16 cellular contexts compared by ENCODE assay signal in genomic region chr1:58084266-58084665, GRCh38.
DNase-seq lines count a peak whose midpoint lies in the region; ATAC-seq lines count a peak whose summit lies in the region.
"Had no signal": no experiment of that assay in that cellular context is flagged by ENCODE, and none has a peak within 500 bp of the region (broad histone marks: within the 10 kb centered on the region; RNA-seq: fewer than 3 reads in every experiment).

No MANE protein-coding gene starts in this region.

- H3K9me3 Mint-ChIP-seq in activated naive CD8-positive, alpha-beta T cell treated with anti-CD3 and anti-CD28 coated beads, Interleukin-2, amount 50 U/mL, for 24 hours = no peaks in the 10 kb centered on the region
- no peaks in the 10 kb centered on the region for H3K9me3 Mint-ChIP-seq in activated naive CD8-positive, alpha-beta T cell treated with anti-CD3 and anti-CD28 coated beads for 36 hours
- no peaks in the 10 kb centered on the region for H3K9me3 Mint-ChIP-seq in activated T-helper 17 cell treated with anti-CD3 and anti-CD28 coated beads, Interleukin-2, amount 50 U/mL, for 72 hours
- H3K9me3 Mint-ChIP-seq: CD8-positive, alpha-beta T cell had no signal

- no peak for DNase-seq in activated naive CD8-positive, alpha-beta T cell treated with anti-CD3 and anti-CD28 coated beads, Interleukin-2, amount 50 U/mL, for 24 hours
- no peak for DNase-seq in activated naive CD8-positive, alpha-beta T cell treated with anti-CD3 and anti-CD28 coated beads for 36 hours
- DNase-seq in kidney glomerular epithelial cell (lab: John Stamatoyannopoulos, UW) (peak; percentile 9), NCI-H2081 treated with DMSO at 0.1 percent for 48 hours (lab: John Stamatoyannopoulos, UW) (no peak)
- no peak for DNase-seq in stimulated activated CD4-positive, alpha-beta T cell treated with anti-CD3 and anti-CD28 coated beads, Interleukin-1b, Interleukin-23, amount 100 ng/mL, for 48 hours
- DNase-seq: CD8-positive, alpha-beta T cell; DMS79 treated with DMSO at 0.1 percent for 48 hours; HCEC 1CT; KBM-7; NCI-H1092; NCI-H510A treated with DMSO at 0.1 percent for 48 hours; SHP77 had no signal

- H3K27ac Mint-ChIP-seq in activated naive CD8-positive, alpha-beta T cell treated with anti-CD3 and anti-CD28 coated beads, Interleukin-2, amount 50 U/mL, for 24 hours = no peak overlapping the region
- no peak overlapping the region for H3K27ac Mint-ChIP-seq in activated naive CD8-positive, alpha-beta T cell treated with anti-CD3 and anti-CD28 coated beads for 36 hours
- no peak overlapping the region for H3K27ac Mint-ChIP-seq in activated T-helper 17 cell treated with anti-CD3 and anti-CD28 coated beads, Interleukin-2, amount 50 U/mL, for 72 hours
- H3K27ac Mint-ChIP-seq: CD8-positive, alpha-beta T cell had no signal

- no peaks in the 10 kb centered on the region for H3K36me3 Mint-ChIP-seq in activated naive CD8-positive, alpha-beta T cell treated with anti-CD3 and anti-CD28 coated beads, Interleukin-2, amount 50 U/mL, for 24 hours (ENCODE audit: low read depth)
- H3K36me3 Mint-ChIP-seq in activated naive CD8-positive, alpha-beta T cell treated with anti-CD3 and anti-CD28 coated beads for 36 hours = no peaks in the 10 kb centered on the region
- no peaks in the 10 kb centered on the region for H3K36me3 Mint-ChIP-seq in activated T-helper 17 cell treated with anti-CD3 and anti-CD28 coated beads, Interleukin-2, amount 50 U/mL, for 72 hours (ENCODE audit: low read depth)
- H3K36me3 Mint-ChIP-seq: CD8-positive, alpha-beta T cell had no signal

- H3K27me3 Mint-ChIP-seq in activated naive CD8-positive, alpha-beta T cell treated with anti-CD3 and anti-CD28 coated beads, Interleukin-2, amount 50 U/mL, for 24 hours = no peaks in the 10 kb centered on the region
- peaks cover 6% of the 10 kb centered on the region for H3K27me3 Mint-ChIP-seq in activated naive CD8-positive, alpha-beta T cell treated with anti-CD3 and anti-CD28 coated beads for 36 hours
- H3K27me3 Mint-ChIP-seq in activated T-helper 17 cell treated with anti-CD3 and anti-CD28 coated beads, Interleukin-2, amount 50 U/mL, for 72 hours = peaks cover 9% of the 10 kb centered on the region

- no peaks in the 10 kb centered on the region for H3K4me1 Mint-ChIP-seq in activated naive CD8-positive, alpha-beta T cell treated with anti-CD3 and anti-CD28 coated beads, Interleukin-2, amount 50 U/mL, for 24 hours
- no peaks in the 10 kb centered on the region for H3K4me1 Mint-ChIP-seq in activated naive CD8-positive, alpha-beta T cell treated with anti-CD3 and anti-CD28 coated beads for 36 hours
- no peaks in the 10 kb centered on the region for H3K4me1 Mint-ChIP-seq in activated T-helper 17 cell treated with anti-CD3 and anti-CD28 coated beads, Interleukin-2, amount 50 U/mL, for 72 hours

- no peak overlapping the region for H3K4me3 Mint-ChIP-seq in activated naive CD8-positive, alpha-beta T cell treated with anti-CD3 and anti-CD28 coated beads, Interleukin-2, amount 50 U/mL, for 24 hours
- no peak overlapping the region for H3K4me3 Mint-ChIP-seq in activated naive CD8-positive, alpha-beta T cell treated with anti-CD3 and anti-CD28 coated beads for 36 hours
- H3K4me3 Mint-ChIP-seq in activated T-helper 17 cell treated with anti-CD3 and anti-CD28 coated beads, Interleukin-2, amount 50 U/mL, for 72 hours = no peak overlapping the region
- H3K4me3 Mint-ChIP-seq: CD8-positive, alpha-beta T cell had no signal

- ATAC-seq in activated naive CD8-positive, alpha-beta T cell treated with anti-CD3 and anti-CD28 coated beads, Interleukin-2, amount 50 U/mL, for 24 hours = peak; percentile 66
- ATAC-seq in activated T-helper 17 cell treated with anti-CD3 and anti-CD28 coated beads, Interleukin-2, amount 50 U/mL, for 72 hours (replicated peaks) = peak; percentile 21
- ATAC-seq in HG03097 (IDR thresholded peaks at IDR 0.05; ENCODE audit: low FRiP score, unreplicated experiment) (no peak), HG03378 (IDR thresholded peaks at IDR 0.05; ENCODE audit: unreplicated experiment) (no peak)
- ATAC-seq: CD8-positive, alpha-beta T cell; Panc1 had no signal

Comparison
In these comparisons a context has a peak if more than half of its experiments do, and no peak if none do; other contexts are left out.
1. ATAC-seq: peak in activated naive CD8-positive, alpha-beta T cell treated with anti-CD3 and anti-CD28 coated beads, Interleukin-2, amount 50 U/mL, for 24 hours (single experiment) and activated T-helper 17 cell treated with anti-CD3 and anti-CD28 coated beads, Interleukin-2, amount 50 U/mL, for 72 hours (single experiment); none in HG03097 (single experiment) and HG03378 (single experiment).